In genomic region chr5:148915224-148915803, GRCh38 we compare ENCODE assay signal across 17 cellular contexts.
A peak's percentile ranks its signal among the peaks of the same experiment; 100 is the strongest.
DNase-seq lines count a peak whose midpoint lies in the region; ATAC-seq and TF ChIP-seq lines count a peak whose summit lies in the region.
"Had no signal": no experiment of that assay in that cellular context is flagged by ENCODE, and none has a peak within 500 bp of the region (broad histone marks: within the 10 kb centered on the region; RNA-seq: fewer than 3 reads in every experiment).

No MANE protein-coding gene starts in this region.

- H3K9me3 Mint-ChIP-seq in MCF 10A (ENCODE audit: unreplicated experiment) (peaks cover 2% of the 10 kb centered on the region), type B pancreatic cell (no peaks in the 10 kb centered on the region)
- H3K9me3 Mint-ChIP-seq: stimulated activated naive CD8-positive, alpha-beta T cell treated with anti-CD3 and anti-CD28 coated beads, Interleukin-15, Interleukin-2, amounts not matched to agents 100 ng/mL and 50 ng/mL, for 24 hours had no signal

- peaks cover 0 to 20% (median 5%) of the 10 kb centered on the region in 4 donors for H3K4me1 ChIP-seq in right lobe of liver

- no peaks in the 10 kb centered on the region for H3K36me3 Mint-ChIP-seq in MCF 10A (ENCODE audit: insufficient read depth, unreplicated experiment)
- H3K36me3 Mint-ChIP-seq in type B pancreatic cell: no peaks in the 10 kb centered on the region

- no peak overlapping the region for H3K4me3 ChIP-seq in right lobe of liver

- TF ChIP-seq POLR2A in right lobe of liver (IDR thresholded peaks at IDR 0.05): no peak

- DNase-seq in MCF 10A (ENCODE audit: unreplicated experiment) (peak; percentile 41), right lobe of liver (no peak), type B pancreatic cell (ENCODE audit: extremely low spot score, unreplicated experiment) (no peak), Kasumi-1 (lab: John Stamatoyannopoulos, UW) (no peak)
- no peak for DNase-seq in stimulated activated CD4-positive, alpha-beta T cell treated with anti-CD3 and anti-CD28 coated beads, Interleukin-2, amount 100 ng/mL, for 24 hours
- DNase-seq: activated CD8-positive, alpha-beta memory T cell treated with anti-CD3 and anti-CD28 coated beads for 24 hours; activated naive CD4-positive, alpha-beta T cell; CD8-positive, alpha-beta memory T cell; GF-D8; NCI-H1417; NCI-H524; posterior cingulate gyrus; stimulated activated CD4-positive, alpha-beta T cell treated with anti-CD3 and anti-CD28 coated beads, Interleukin-4, amount 100 ng/mL, for 24 hours; T1000 had no signal

- CTCF ChIA-PET in MCF 10A (lab: Yijun Ruan, JAX): interaction anchor here (0.6 to 8.7 kb wide), 21 partner anchors 12 to 351 kb away, joined by 3 to 201 read pairs (median 12); partner anchors contain the start of gene ABLIM3

- 53% methylated on average over 3 of the region's 6 CpGs for WGBS in right lobe of liver (ENCODE audit: insufficient coverage, low coverage, low lambda C conversion rate, missing lambda C conversion rate)

- POLR2A ChIA-PET in MCF 10A (lab: Yijun Ruan, JAX): interaction anchor here (0.5 to 8.8 kb wide), 17 partner anchors 9 to 187 kb away, joined by 3 to 284 read pairs (median 7); partner anchors contain the start of gene ADRB2

- H3K27me3 Mint-ChIP-seq in MCF 10A (ENCODE audit: insufficient read depth, unreplicated experiment): no peaks in the 10 kb centered on the region
- H3K27me3 Mint-ChIP-seq in type B pancreatic cell: peaks cover 5% of the 10 kb centered on the region

- no peaks in the 10 kb centered on the region for H3K36me3 ChIP-seq in right lobe of liver

- H3K4me3 Mint-ChIP-seq in MCF 10A (ENCODE audit: unreplicated experiment): no peak overlapping the region
- no peak overlapping the region for H3K4me3 Mint-ChIP-seq in type B pancreatic cell
- H3K4me3 Mint-ChIP-seq: CD8-positive, alpha-beta memory T cell; stimulated activated naive CD8-positive, alpha-beta T cell treated with anti-CD3 and anti-CD28 coated beads, Interleukin-15, Interleukin-2, amounts not matched to agents 100 ng/mL and 50 ng/mL, for 24 hours had no signal

- H3K27ac Mint-ChIP-seq in MCF 10A (ENCODE audit: low read depth, unreplicated experiment) (peak overlapping the region; percentile 76), type B pancreatic cell (peak overlapping the region; percentile 34)
- H3K27ac Mint-ChIP-seq: stimulated activated naive CD8-positive, alpha-beta T cell treated with anti-CD3 and anti-CD28 coated beads, Interleukin-15, Interleukin-2, amounts not matched to agents 100 ng/mL and 50 ng/mL, for 24 hours had no signal

- no peaks in the 10 kb centered on the region for H3K9me3 ChIP-seq in right lobe of liver

- peak overlapping the region in 1 of 3 donors; percentile 48 for H3K27ac ChIP-seq in right lobe of liver

- H3K4me1 Mint-ChIP-seq in MCF 10A (ENCODE audit: insufficient read depth, unreplicated experiment) (peaks cover 53% of the 10 kb centered on the region), type B pancreatic cell (ENCODE audit: unreplicated experiment) (peaks cover 17% of the 10 kb centered on the region)

- ATAC-seq in HG02610 (IDR thresholded peaks at IDR 0.05; ENCODE audit: unreplicated experiment): peak; percentile 57
- ATAC-seq in right lobe of liver: peak; percentile 46 to 94 (median 86)
- no peak for ATAC-seq in HG03039 (IDR thresholded peaks at IDR 0.05; ENCODE audit: unreplicated experiment)

- intact Hi-C loops in MCF 10A (cut with micrococcal nuclease): no loop called here
- intact Hi-C loops in right lobe of liver (cut with DNase I): no loop called here

- no peak for TF ChIP-seq CTCF in MCF 10A (IDR thresholded peaks at IDR 0.05; ENCODE audit: unreplicated experiment)
- TF ChIP-seq CTCF in right lobe of liver (IDR thresholded peaks at IDR 0.05): no peak
- TF ChIP-seq CTCF in type B pancreatic cell (conservative IDR thresholded peaks at IDR 0.05): no peak

- BruUV-seq in MCF 10A (replicated peaks; lab: Mats Ljungman, UMichigan): no TSS peak

- H3K27me3 ChIP-seq in right lobe of liver: no peaks in the 10 kb centered on the region
